In the genomic region with DNA sequence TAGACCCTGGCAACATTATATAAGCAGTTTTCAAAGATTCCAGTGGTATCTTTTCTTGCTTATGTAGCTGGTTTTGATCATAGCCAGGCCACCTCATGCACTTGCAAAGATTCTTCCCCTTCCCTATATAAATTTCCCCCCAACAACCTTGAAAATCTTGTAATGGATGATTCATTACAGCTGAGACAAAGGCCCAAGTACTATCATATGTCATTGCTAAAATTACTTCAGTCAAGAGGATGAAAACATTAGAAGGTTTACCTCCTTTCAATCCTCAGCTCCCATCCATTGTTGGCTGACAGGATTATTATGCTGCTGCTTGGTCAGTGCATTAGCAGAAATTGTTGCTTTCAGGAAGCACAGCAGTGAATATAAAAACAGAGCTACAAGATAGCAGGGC, we compare ENCODE assay signal across 30 cellular contexts. TPM values are rescaled to one million over a fixed set of nuclear protein-coding genes. Genes with fewer than 3 reads are reported as not detected.
DNase-seq lines count a peak whose midpoint lies in the region; ATAC-seq and TF ChIP-seq lines count a peak whose summit lies in the region.
"Had no signal": no experiment of that assay in that cellular context is flagged by ENCODE, and none has a peak within 500 bp of the region (broad histone marks: within the 10 kb centered on the region; RNA-seq: fewer than 3 reads in every experiment).

No MANE protein-coding gene starts in this region.

- peak overlapping the region; percentile 47 for H2AFZ ChIP-seq in neural progenitor cell (replicated peaks)

- H4K20me1 ChIP-seq in neural progenitor cell (ENCODE audit: low read depth) = no peaks in the 10 kb centered on the region

- peaks cover 7% of the 10 kb centered on the region for H3K9me3 Mint-ChIP-seq in neural progenitor cell
- H3K9me3 Mint-ChIP-seq in activated CD4-positive, alpha-beta T cell treated with anti-CD3 and anti-CD28 coated beads, Interleukin-2, amount 10 ng/mL, durations not matched to agents 7 days and 5 days = no peaks in the 10 kb centered on the region
- H3K9me3 Mint-ChIP-seq: activated naive CD4-positive, alpha-beta T cell treated with anti-CD3 and anti-CD28 coated beads, Interleukin-2, amount 50 U/mL, for 72 hours; activated T-helper 17 cell treated with anti-CD3 and anti-CD28 coated beads, Interleukin-2, amount 50 U/mL, for 72 hours had no signal

- H3K79me2 ChIP-seq in neural progenitor cell (ENCODE audit: low read depth) = no peaks in the 10 kb centered on the region

- peak overlapping the region; percentile 31 for H3K27ac Mint-ChIP-seq in neural progenitor cell
- no peak overlapping the region for H3K27ac Mint-ChIP-seq in activated CD4-positive, alpha-beta T cell treated with anti-CD3 and anti-CD28 coated beads, Interleukin-2, amount 10 ng/mL, durations not matched to agents 7 days and 5 days
- H3K27ac Mint-ChIP-seq: activated naive CD4-positive, alpha-beta T cell treated with anti-CD3 and anti-CD28 coated beads, Interleukin-2, amount 50 U/mL, for 72 hours; activated T-helper 17 cell treated with anti-CD3 and anti-CD28 coated beads, Interleukin-2, amount 50 U/mL, for 72 hours; B cell had no signal

- ATAC-seq in left ventricle myocardium superior (no peak), HG03457 (IDR thresholded peaks at IDR 0.05; ENCODE audit: unreplicated experiment) (no peak)
- ATAC-seq: A549; activated naive CD4-positive, alpha-beta T cell treated with anti-CD3 and anti-CD28 coated beads, Interleukin-2, amount 50 U/mL, for 72 hours; activated T-helper 17 cell treated with anti-CD3 and anti-CD28 coated beads, Interleukin-2, amount 50 U/mL, for 72 hours; HepG2 had no signal

- H3K27me3 Mint-ChIP-seq in neural progenitor cell (ENCODE audit: insufficient read depth, low read depth) = peaks cover 3% of the 10 kb centered on the region
- peaks cover 17% of the 10 kb centered on the region for H3K27me3 Mint-ChIP-seq in activated CD4-positive, alpha-beta T cell treated with anti-CD3 and anti-CD28 coated beads, Interleukin-2, amount 10 ng/mL, durations not matched to agents 7 days and 5 days
- H3K27me3 Mint-ChIP-seq: B cell had no signal

- no peaks in the 10 kb centered on the region for H3F3A ChIP-seq in neural progenitor cell (ENCODE audit: low read depth)

- H3K4me1 ChIP-seq in neural progenitor cell = peaks cover 12% of the 10 kb centered on the region

- H3K4me3 Mint-ChIP-seq in neural progenitor cell = no peak overlapping the region
- H3K4me3 Mint-ChIP-seq in activated CD4-positive, alpha-beta T cell treated with anti-CD3 and anti-CD28 coated beads, Interleukin-2, amount 10 ng/mL, durations not matched to agents 7 days and 5 days = no peak overlapping the region
- H3K4me3 Mint-ChIP-seq: activated T-helper 17 cell treated with anti-CD3 and anti-CD28 coated beads, Interleukin-2, amount 50 U/mL, for 72 hours; B cell; CD8-positive, alpha-beta memory T cell had no signal

- peaks cover 32% of the 10 kb centered on the region for H3K4me1 Mint-ChIP-seq in neural progenitor cell
- peaks cover 11% of the 10 kb centered on the region for H3K4me1 Mint-ChIP-seq in activated CD4-positive, alpha-beta T cell treated with anti-CD3 and anti-CD28 coated beads, Interleukin-2, amount 10 ng/mL, durations not matched to agents 7 days and 5 days
- H3K4me1 Mint-ChIP-seq: activated T-helper 17 cell treated with anti-CD3 and anti-CD28 coated beads, Interleukin-2, amount 50 U/mL, for 72 hours; B cell; CD8-positive, alpha-beta memory T cell had no signal

- TF ChIP-seq CTCF in fibroblast of mammary gland (conservative IDR thresholded peaks at IDR 0.05; ENCODE audit: control insufficient read depth, insufficient read depth, low read depth, low read length) (no peak), neural progenitor cell (IDR thresholded peaks at IDR 0.05) (no peak)

- H3K27ac ChIP-seq in neural progenitor cell = no peak overlapping the region
- H3K27ac ChIP-seq: A549, HL-60, ovary had no signal

- DNase-seq in NCI-H2107 treated with DMSO at 0.1 percent for 48 hours (lab: John Stamatoyannopoulos, UW; ENCODE audit: unreplicated experiment) (peak; percentile 10), NCI-H2107 (lab: John Stamatoyannopoulos, UW) (no peak), NCI-H69 (lab: John Stamatoyannopoulos, UW) (peak; percentile 83), fibroblast of mammary gland (ENCODE audit: low read depth) (peak; percentile 4), neural progenitor cell (ENCODE audit: low spot score) (no peak), left ventricle myocardium superior (no peak)
- no peak for DNase-seq in activated CD4-positive, alpha-beta T cell treated with anti-CD3 and anti-CD28 coated beads, Interleukin-2, amount 10 ng/mL, durations not matched to agents 7 days and 5 days
- DNase-seq: activated CD4-positive, alpha-beta T cell treated with anti-CD3 and anti-CD28 coated beads, Interleukin-2, amount 50 U/mL, for 1 hour; activated CD8-positive, alpha-beta memory T cell treated with anti-CD3 and anti-CD28 coated beads, Interleukin-2, amount 50 U/mL, for 4 hours; CD8-positive, alpha-beta memory T cell; cerebellar nuclear complex; DMS79; dorsolateral prefrontal cortex; glutamatergic neuron; Kasumi-1; NCI-H2029 treated with DMSO at 0.1 percent for 48 hours; ovary; retina; small intestine; stimulated activated CD4-positive, alpha-beta T cell treated with anti-CD3 and anti-CD28 coated beads, Interleukin-1b, Interleukin-23, amount 100 ng/mL, for 48 hours; T-helper 9 cell had no signal

- no peaks in the 10 kb centered on the region for H3K36me3 ChIP-seq in neural progenitor cell
- H3K36me3 ChIP-seq: ovary had no signal

- peaks cover 32% of the 10 kb centered on the region for H3K27me3 ChIP-seq in neural progenitor cell
- H3K27me3 ChIP-seq: dorsolateral prefrontal cortex, ovary had no signal

- H3K4me2 ChIP-seq in neural progenitor cell = no peak overlapping the region
- H3K4me2 ChIP-seq: A549 had no signal

- no peak overlapping the region for H3K4me3 ChIP-seq in fibroblast of mammary gland (ENCODE audit: control insufficient read depth, low read depth, low read length)
- H3K4me3 ChIP-seq in neural progenitor cell = no peak overlapping the region
- H3K4me3 ChIP-seq: A549, dorsolateral prefrontal cortex, ovary had no signal

- POLR2A ChIA-PET in activated CD4-positive, alpha-beta T cell treated with anti-CD3 and anti-CD28 coated beads, Interleukin-2, amount 10 ng/mL, durations not matched to agents 7 days and 5 days (lab: Charles Lee) = no interaction called here

- no peaks in the 10 kb centered on the region for H3K36me3 Mint-ChIP-seq in neural progenitor cell
- H3K36me3 Mint-ChIP-seq in activated CD4-positive, alpha-beta T cell treated with anti-CD3 and anti-CD28 coated beads, Interleukin-2, amount 10 ng/mL, durations not matched to agents 7 days and 5 days (ENCODE audit: low read depth) = no peaks in the 10 kb centered on the region
- H3K36me3 Mint-ChIP-seq: activated naive CD4-positive, alpha-beta T cell treated with anti-CD3 and anti-CD28 coated beads, Interleukin-2, amount 50 U/mL, for 72 hours; CD8-positive, alpha-beta memory T cell had no signal

- H3K9ac ChIP-seq in neural progenitor cell = no peak overlapping the region

- CTCF ChIA-PET in activated CD4-positive, alpha-beta T cell treated with anti-CD3 and anti-CD28 coated beads, Interleukin-2, amount 10 ng/mL, durations not matched to agents 7 days and 5 days (lab: Charles Lee) = no interaction called here

- H3K9me3 ChIP-seq in neural progenitor cell (ENCODE audit: low read depth) = no peaks in the 10 kb centered on the region
- H3K9me3 ChIP-seq: A549, ovary had no signal

- intact Hi-C loops in left ventricle myocardium superior (cut with micrococcal nuclease) = no loop called here

RNA-seq across cellular contexts. Expression of a gene that starts 7.9 kb away (rescaled TPM):
- total RNA-seq in neural progenitor cell (ENCODE audit: low replicate concordance) (0.28 and 0.37 TPM in 2 replicates), left ventricle myocardium superior (not detected)
- not detected for total RNA-seq in activated CD4-positive, alpha-beta T cell treated with anti-CD3 and anti-CD28 coated beads, Interleukin-2, amount 10 ng/mL, durations not matched to agents 7 days and 5 days
- total RNA-seq: activated naive CD4-positive, alpha-beta T cell treated with anti-CD3 and anti-CD28 coated beads, Interleukin-2, amount 50 U/mL, for 72 hours; activated T-helper 17 cell treated with anti-CD3 and anti-CD28 coated beads, Interleukin-2, amount 50 U/mL, for 72 hours; B cell; CD8-positive, alpha-beta memory T cell; H4; HepG2; subcutaneous adipose tissue had no signal

Comparison
In these comparisons a context has a peak if more than half of its experiments do, and no peak if none do; other contexts are left out.
1. DNase-seq: peak in NCI-H2107 treated with DMSO at 0.1 percent for 48 hours (single experiment), NCI-H69 (single experiment) and fibroblast of mammary gland (single experiment); none in NCI-H2107 (single experiment), neural progenitor cell (single experiment), left ventricle myocardium superior (single experiment) and activated CD4-positive, alpha-beta T cell treated with anti-CD3 and anti-CD28 coated beads, Interleukin-2, amount 10 ng/mL, durations not matched to agents 7 days and 5 days (single experiment).